ENCODE assay signal across 20 cellular contexts in the genomic region with DNA sequence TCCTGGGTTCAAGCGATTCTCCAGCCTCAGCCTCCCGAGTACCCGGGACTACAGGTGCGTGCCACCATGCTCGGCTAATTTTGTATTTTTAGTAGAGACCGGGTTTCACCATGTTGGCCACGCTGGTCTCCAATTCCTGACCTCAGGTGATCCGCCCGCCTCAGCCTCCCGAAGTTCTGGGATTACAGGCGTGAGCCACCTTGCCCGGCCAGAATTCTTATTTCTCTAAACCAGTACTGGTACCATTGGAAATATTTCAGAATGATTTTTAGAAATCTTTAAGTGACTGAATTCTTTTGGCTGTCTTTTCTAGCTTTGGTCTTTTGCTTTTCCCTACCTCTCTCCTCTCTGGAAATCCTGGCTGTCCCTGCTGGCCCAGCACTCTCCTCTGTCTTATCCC. TPM values are rescaled to one million over a fixed set of nuclear protein-coding genes. Genes with fewer than 3 reads are reported as not detected.
DNase-seq lines count a peak whose midpoint lies in the region; ATAC-seq, FAIRE-seq and TF ChIP-seq lines count a peak whose summit lies in the region.
"Had no signal": no experiment of that assay in that cellular context is flagged by ENCODE, and none has a peak within 500 bp of the region (broad histone marks: within the 10 kb centered on the region; RNA-seq: fewer than 3 reads in every experiment).

No MANE protein-coding gene starts in this region.

- peaks cover 2% of the 10 kb centered on the region for H3K36me3 Mint-ChIP-seq in T-helper 1 cell treated with Interleukin-12 subunit alpha and Interleukin-12 subunit beta and Interleukin-4 antibody, amounts not matched to agents 30 μg/mL and 1 μg/mL, for 36 hours (ENCODE audit: low read depth)
- no peaks in the 10 kb centered on the region for H3K36me3 Mint-ChIP-seq in astrocyte (ENCODE audit: low read depth, unreplicated experiment)
- no peaks in the 10 kb centered on the region for H3K36me3 Mint-ChIP-seq in activated CD8-positive, alpha-beta T cell treated with anti-CD3 and anti-CD28 coated beads, Interleukin-2, amount 10 ng/mL, durations not matched to agents 7 days and 5 days (ENCODE audit: low read depth)

- TF ChIP-seq EP300 in stomach (IDR thresholded peaks at IDR 0.05) = no peak

- POLR2A ChIA-PET in activated CD8-positive, alpha-beta T cell treated with anti-CD3 and anti-CD28 coated beads, Interleukin-2, amount 10 ng/mL, durations not matched to agents 7 days and 5 days (lab: Charles Lee) = no interaction called here

- H3K27me3 ChIP-seq in astrocyte (ENCODE audit: insufficient read depth, low read length) = no peaks in the 10 kb centered on the region
- no peaks in the 10 kb centered on the region for H3K27me3 ChIP-seq in layer of hippocampus (ENCODE audit: control insufficient read depth, insufficient read depth, low read length)
- peaks cover 0 to 7% (median 0%) of the 10 kb centered on the region in 3 donors for H3K27me3 ChIP-seq in stomach
- H3K27me3 ChIP-seq: breast epithelium, transverse colon had no signal

- no peak for DNase-seq in T-helper 1 cell
- DNase-seq in astrocyte (ENCODE audit: low read depth) = no peak
- no peak for DNase-seq in stomach
- DNase-seq in GF-D8 (lab: John Stamatoyannopoulos, UW) = no peak
- DNase-seq in caudate nucleus (lab: John Stamatoyannopoulos, UW) = no peak
- DNase-seq in activated CD8-positive, alpha-beta T cell treated with anti-CD3 and anti-CD28 coated beads, Interleukin-2, amount 10 ng/mL, durations not matched to agents 7 days and 5 days = no peak
- DNase-seq: 8988T; activated CD4-positive, alpha-beta T cell treated with anti-CD3 and anti-CD28 coated beads for 48 hours; activated naive CD4-positive, alpha-beta T cell treated with Interleukin-2 at 50 U/mL for 16 hours; KBM-7; kidney glomerular epithelial cell; midbrain; NCI-H1092; NCI-H748 treated with DMSO at 0.1 percent for 48 hours; PC-3; transverse colon had no signal

- no peak for ATAC-seq in activated CD8-positive, alpha-beta T cell treated with anti-CD3 and anti-CD28 coated beads, Interleukin-2, amount 10 ng/mL, durations not matched to agents 7 days and 5 days
- ATAC-seq: PC-3 had no signal

- H3K79me2 ChIP-seq in astrocyte (ENCODE audit: insufficient read depth, low read length) = peaks cover 66% of the 10 kb centered on the region

- H3K4me3 ChIP-seq in astrocyte (ENCODE audit: insufficient read depth, low read depth, low read length) (no peak overlapping the region), stomach (peak overlapping the region in 1 of 4 donors; percentile 18)

- no peak overlapping the region for H3K27ac Mint-ChIP-seq in T-helper 1 cell treated with Interleukin-12 subunit alpha and Interleukin-12 subunit beta and Interleukin-4 antibody, amounts not matched to agents 30 μg/mL and 1 μg/mL, for 36 hours
- no peak overlapping the region for H3K27ac Mint-ChIP-seq in astrocyte (ENCODE audit: unreplicated experiment)
- H3K27ac Mint-ChIP-seq in activated CD8-positive, alpha-beta T cell treated with anti-CD3 and anti-CD28 coated beads, Interleukin-2, amount 10 ng/mL, durations not matched to agents 7 days and 5 days = no peak overlapping the region

- peaks cover 35% of the 10 kb centered on the region for H4K20me1 ChIP-seq in astrocyte (ENCODE audit: insufficient read depth, low read length)

- peaks cover 16% of the 10 kb centered on the region for H3K4me1 Mint-ChIP-seq in T-helper 1 cell treated with Interleukin-12 subunit alpha and Interleukin-12 subunit beta and Interleukin-4 antibody, amounts not matched to agents 30 μg/mL and 1 μg/mL, for 36 hours (ENCODE audit: low read depth)
- peaks cover 19% of the 10 kb centered on the region for H3K4me1 Mint-ChIP-seq in astrocyte (ENCODE audit: low read depth, unreplicated experiment)
- peaks cover 14% of the 10 kb centered on the region for H3K4me1 Mint-ChIP-seq in activated CD8-positive, alpha-beta T cell treated with anti-CD3 and anti-CD28 coated beads, Interleukin-2, amount 10 ng/mL, durations not matched to agents 7 days and 5 days (ENCODE audit: low read depth)

- intact Hi-C loops in stomach (cut with DNase I; ENCODE audit: low total_unique reads) = loop anchor here (10.0 kb wide), 1 partner anchor 257 kb away; no protein-coding TSS in a partner anchor

- CTCF ChIA-PET in activated CD8-positive, alpha-beta T cell treated with anti-CD3 and anti-CD28 coated beads, Interleukin-2, amount 10 ng/mL, durations not matched to agents 7 days and 5 days (lab: Charles Lee) = no interaction called here

- H3K4me2 ChIP-seq in astrocyte (ENCODE audit: low read length) = no peak overlapping the region

- no peak overlapping the region for H3K27ac ChIP-seq in astrocyte (ENCODE audit: low read depth, low read length)
- H3K27ac ChIP-seq in layer of hippocampus (ENCODE audit: low read depth, low read length) = peak overlapping the region; percentile 33
- H3K27ac ChIP-seq in stomach = peak overlapping the region in 3 of 5 donors; percentile 50 to 96 (median 51)
- no peak overlapping the region for H3K27ac ChIP-seq in caudate nucleus (ENCODE audit: low read depth, low read length)
- H3K27ac ChIP-seq: breast epithelium had no signal

- H3K9me3 ChIP-seq in astrocyte (ENCODE audit: insufficient read depth, low read depth, low read length) = no peaks in the 10 kb centered on the region
- no peaks in the 10 kb centered on the region for H3K9me3 ChIP-seq in stomach
- H3K9me3 ChIP-seq: breast epithelium, transverse colon had no signal

- peak overlapping the region; percentile 69 for H3K4me3 Mint-ChIP-seq in T-helper 1 cell treated with Interleukin-12 subunit alpha and Interleukin-12 subunit beta and Interleukin-4 antibody, amounts not matched to agents 30 μg/mL and 1 μg/mL, for 36 hours
- peak overlapping the region; percentile 76 for H3K4me3 Mint-ChIP-seq in astrocyte (ENCODE audit: unreplicated experiment)
- H3K4me3 Mint-ChIP-seq in activated CD8-positive, alpha-beta T cell treated with anti-CD3 and anti-CD28 coated beads, Interleukin-2, amount 10 ng/mL, durations not matched to agents 7 days and 5 days = no peak overlapping the region

- H3K27me3 Mint-ChIP-seq in T-helper 1 cell treated with Interleukin-12 subunit alpha and Interleukin-12 subunit beta and Interleukin-4 antibody, amounts not matched to agents 30 μg/mL and 1 μg/mL, for 36 hours (ENCODE audit: low read depth) = peaks cover 67% of the 10 kb centered on the region
- H3K27me3 Mint-ChIP-seq in astrocyte (ENCODE audit: low read depth, unreplicated experiment) = no peaks in the 10 kb centered on the region
- peaks cover 55% of the 10 kb centered on the region for H3K27me3 Mint-ChIP-seq in activated CD8-positive, alpha-beta T cell treated with anti-CD3 and anti-CD28 coated beads, Interleukin-2, amount 10 ng/mL, durations not matched to agents 7 days and 5 days (ENCODE audit: low read depth)

- 83 to 93% (median 91%) methylated on average over 12 of the region's 12 CpGs for WGBS in stomach, 5 donors

- H3K9ac ChIP-seq in astrocyte (ENCODE audit: low read length) = no peak overlapping the region

- TF ChIP-seq CTCF in astrocyte (IDR thresholded peaks at IDR 0.05; ENCODE audit: insufficient read depth, low read depth, low read length) = no peak
- no peak for TF ChIP-seq CTCF in stomach (IDR thresholded peaks at IDR 0.05)

- no peaks in the 10 kb centered on the region for H3K9me3 Mint-ChIP-seq in T-helper 1 cell treated with Interleukin-12 subunit alpha and Interleukin-12 subunit beta and Interleukin-4 antibody, amounts not matched to agents 30 μg/mL and 1 μg/mL, for 36 hours
- H3K9me3 Mint-ChIP-seq in astrocyte (ENCODE audit: unreplicated experiment) = no peaks in the 10 kb centered on the region
- H3K9me3 Mint-ChIP-seq in activated CD8-positive, alpha-beta T cell treated with anti-CD3 and anti-CD28 coated beads, Interleukin-2, amount 10 ng/mL, durations not matched to agents 7 days and 5 days (ENCODE audit: insufficient read depth) = no peaks in the 10 kb centered on the region

- no peak for FAIRE-seq in astrocyte (lab: Jason Lieb, UNC)
- FAIRE-seq: H1 had no signal

- peaks cover 4% of the 10 kb centered on the region for H3K4me1 ChIP-seq in astrocyte (ENCODE audit: insufficient read depth, low read length)
- H3K4me1 ChIP-seq in stomach = peaks cover 20 to 71% (median 42%) of the 10 kb centered on the region in 4 donors
- H3K4me1 ChIP-seq: breast epithelium had no signal

- no peaks in the 10 kb centered on the region for H3K36me3 ChIP-seq in astrocyte (ENCODE audit: insufficient read depth, low read length)
- H3K36me3 ChIP-seq in stomach = no peaks in the 10 kb centered on the region
- H3K36me3 ChIP-seq: breast epithelium, transverse colon had no signal

- TF ChIP-seq POLR2A in stomach (IDR thresholded peaks at IDR 0.05) = no peak

- H2AFZ ChIP-seq in astrocyte (ENCODE audit: low read depth, low read length) = no peak overlapping the region

RNA-seq across cellular contexts. Expression of a gene that starts 2.8 kb away (rescaled TPM):
- total RNA-seq in astrocyte (32.9 and 35.5 TPM in 2 replicates), stomach (10 to 100 TPM in 4 of 5 donors, 1 to 10 TPM in 1; 2.6 to 62.4 (median 49.0) TPM)
- polyA plus RNA-seq in stomach = 10 to 100 TPM; 13.3 to 18.5 (median 16.5) TPM
- total RNA-seq in activated CD8-positive, alpha-beta T cell treated with anti-CD3 and anti-CD28 coated beads, Interleukin-2, amount 10 ng/mL, durations not matched to agents 7 days and 5 days = not detected

Comparison
In these comparisons a context has a peak if more than half of its experiments do, and no peak if none do; other contexts are left out.
1. H3K27ac ChIP-seq: peak in layer of hippocampus (single experiment) and stomach (3 of 5); none in astrocyte (single experiment) and caudate nucleus (single experiment).